7 cellular contexts compared by ENCODE assay signal in the genomic region with DNA sequence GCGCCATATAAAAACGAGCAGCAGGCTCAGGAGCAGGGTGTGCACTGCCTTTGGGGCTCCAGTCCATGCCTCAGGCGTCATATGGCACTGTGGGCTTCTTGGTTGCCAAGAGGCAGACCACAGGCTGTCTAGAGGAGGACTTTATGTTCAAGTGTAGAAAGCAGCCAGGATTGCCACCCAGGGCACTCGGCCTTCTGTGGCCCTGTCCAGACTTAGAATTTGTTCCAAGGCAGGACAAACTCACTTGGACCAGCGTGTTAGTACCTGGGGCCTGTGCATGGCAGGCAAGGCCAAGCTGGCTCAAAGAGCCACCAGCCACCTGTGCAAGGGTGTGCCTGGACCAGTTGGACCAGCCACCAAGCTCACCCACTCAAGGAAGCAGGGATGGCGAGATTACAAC. TPM values are rescaled to one million over a fixed set of nuclear protein-coding genes. Genes with fewer than 3 reads are reported as not detected.
"Had no signal": no experiment of that assay in that cellular context is flagged by ENCODE, and none has a peak within 500 bp of the region (broad histone marks: within the 10 kb centered on the region; RNA-seq: fewer than 3 reads in every experiment).

No MANE protein-coding gene starts in this region.

RNA-seq across cellular contexts. Expression of a gene that starts 40.4 kb away (rescaled TPM):
- total RNA-seq: LHCN-M2, MCF 10A, NCI-H460, PC-9, Right ventricle myocardium inferior, RPMI7951, SJCRH30 had no signal
